In genomic region chr19:47296036-47296435, GRCh38 we compare ENCODE assay signal across 8 cellular contexts. TPM values are rescaled to one million over a fixed set of nuclear protein-coding genes. Genes with fewer than 3 reads are reported as not detected.
A peak's percentile ranks its signal among the peaks of the same experiment; 100 is the strongest.
DNase-seq lines count a peak whose midpoint lies in the region; ATAC-seq and TF ChIP-seq lines count a peak whose summit lies in the region.

No MANE protein-coding gene starts in this region.

- no peaks in the 10 kb centered on the region for H3K27me3 ChIP-seq in CD4-positive, alpha-beta T cell (ENCODE audit: control insufficient read depth, insufficient read depth, low read length)
- H3K27me3 ChIP-seq in lower lobe of right lung (ENCODE audit: low read depth): no peaks in the 10 kb centered on the region

- peak; percentile 47 to 73 (median 64) for DNase-seq in CD4-positive, alpha-beta T cell
- DNase-seq in NCI-H748 (lab: John Stamatoyannopoulos, UW; ENCODE audit: unreplicated experiment): peak; percentile 91
- DNase-seq in activated CD4-positive, alpha-beta T cell treated with anti-CD3 and anti-CD28 coated beads, Interleukin-2, amount 50 U/mL, for 4 hours: peak; percentile 65 to 69
- DNase-seq in dermis microvascular lymphatic vessel endothelial cell (ENCODE audit: low read depth in 2 of 2): peak; percentile 61 to 83
- DNase-seq in lower lobe of right lung: peak; percentile 65
- DNase-seq in stimulated activated CD8-positive, alpha-beta memory T cell treated with anti-CD3 and anti-CD28 coated beads, Interleukin-12 subunit alpha, Interleukin-12 subunit beta, amount 100 ng/mL, for 4 hours (ENCODE audit: low read depth): peak; percentile 31

- peak; percentile 80 for TF ChIP-seq CTCF in CD4-positive, alpha-beta T cell (IDR thresholded peaks at IDR 0.05)
- peak; percentile 83 for TF ChIP-seq CTCF in lower lobe of right lung (IDR thresholded peaks at IDR 0.05)

- no peaks in the 10 kb centered on the region for H3K27me3 Mint-ChIP-seq in CD4-positive, alpha-beta T cell

- no peaks in the 10 kb centered on the region for H3K4me1 ChIP-seq in lower lobe of right lung

- intact Hi-C loops in CD4-positive, alpha-beta T cell (cut with DNase I, micrococcal nuclease): loop anchor here (1.0 to 5.0 kb wide), 5 partner anchors 95 to 411 kb away; no protein-coding TSS in a partner anchor
- intact Hi-C loops in lower lobe of right lung (cut with DNase I): no loop called here

- no peaks in the 10 kb centered on the region for H3K9me3 Mint-ChIP-seq in CD4-positive, alpha-beta T cell

- H3K9me3 ChIP-seq in CD4-positive, alpha-beta T cell (ENCODE audit: control insufficient read depth, low read length): no peaks in the 10 kb centered on the region
- no peaks in the 10 kb centered on the region for H3K9me3 ChIP-seq in lower lobe of right lung

- no peak overlapping the region for H3K4me3 ChIP-seq in lower lobe of right lung

- no peak overlapping the region for H3K27ac ChIP-seq in CD4-positive, alpha-beta T cell (ENCODE audit: low read depth, low read length)
- no peak overlapping the region for H3K27ac ChIP-seq in lower lobe of right lung

- H3K36me3 Mint-ChIP-seq in CD4-positive, alpha-beta T cell (ENCODE audit: low read depth): no peaks in the 10 kb centered on the region

- no peak overlapping the region for H3K4me3 Mint-ChIP-seq in CD4-positive, alpha-beta T cell

- H3K27ac Mint-ChIP-seq in CD4-positive, alpha-beta T cell: no peak overlapping the region

- H3K4me1 Mint-ChIP-seq in CD4-positive, alpha-beta T cell (ENCODE audit: low read depth): peaks cover 4% of the 10 kb centered on the region

- peaks cover 3% of the 10 kb centered on the region for H3K36me3 ChIP-seq in lower lobe of right lung

- POLR2A ChIA-PET in CD4-positive, alpha-beta T cell (lab: Charles Lee): interaction anchor here (1.6 kb wide), 1 partner anchor 95 kb away, joined by 4 read pairs; no protein-coding TSS in a partner anchor

- ATAC-seq in CD4-positive, alpha-beta T cell (ENCODE audit: poor library complexity): peak; percentile 94
- peak; percentile 57 for ATAC-seq in HG03571 (IDR thresholded peaks at IDR 0.05; ENCODE audit: unreplicated experiment)
- peak; percentile 90 for ATAC-seq in lower lobe of right lung
- ATAC-seq in HG03354 (IDR thresholded peaks at IDR 0.05; ENCODE audit: poor library complexity, severe bottlenecking, unreplicated experiment): no peak

- CTCF ChIA-PET in CD4-positive, alpha-beta T cell (lab: Charles Lee): interaction anchor here (0.7 to 3.4 kb wide), 4 partner anchors 52 to 494 kb away, joined by 3 to 19 read pairs (median 3); no protein-coding TSS in a partner anchor

RNA-seq across cellular contexts. Expression of gene C5AR1, which starts 13.6 kb away (rescaled TPM):
- total RNA-seq in CD4-positive, alpha-beta T cell: 1 to 10 TPM; 4.4 to 5.8 TPM
- total RNA-seq in dermis microvascular lymphatic vessel endothelial cell: not detected in 2 replicates
- total RNA-seq in lower lobe of right lung: 79.9 TPM

RNA-seq across cellular contexts. Expression of gene INAFM1, which starts 21.4 kb away (rescaled TPM):
- 10 to 100 TPM; 16.9 to 19.3 TPM for total RNA-seq in CD4-positive, alpha-beta T cell
- total RNA-seq in dermis microvascular lymphatic vessel endothelial cell (0.51 and 0.89 TPM in 2 replicates), lower lobe of right lung (18.0 TPM)

RNA-seq across cellular contexts. Expression of gene C5AR2, which starts 35.9 kb away (rescaled TPM):
- total RNA-seq in CD4-positive, alpha-beta T cell: under 1 TPM; 0.06 to 0.19 TPM
- 0.13 TPM in 2 replicates for total RNA-seq in dermis microvascular lymphatic vessel endothelial cell
- total RNA-seq in lower lobe of right lung: 6.4 TPM

RNA-seq across cellular contexts. Expression of gene CCDC9, which starts 39.7 kb away (rescaled TPM):
- 10 to 100 TPM; 68.5 to 74.3 TPM for total RNA-seq in CD4-positive, alpha-beta T cell
- total RNA-seq in dermis microvascular lymphatic vessel endothelial cell (2.3 and 4.4 TPM in 2 replicates), lower lobe of right lung (30.7 TPM)

RNA-seq across cellular contexts. Expression of gene DHX34, which starts 53.1 kb away (rescaled TPM):
- total RNA-seq in CD4-positive, alpha-beta T cell: 1 to 10 TPM; 6.8 to 8.2 TPM
- total RNA-seq in dermis microvascular lymphatic vessel endothelial cell (5.0 and 6.3 TPM in 2 replicates), lower lobe of right lung (14.5 TPM)

Comparison
In these comparisons a context has a peak if more than half of its experiments do, and no peak if none do; other contexts are left out.
1. DNase-seq: peak in every context shown above with its lines; median percentile 91 in NCI-H748; 72 in dermis microvascular lymphatic vessel endothelial cell; 67 in activated CD4-positive, alpha-beta T cell treated with anti-CD3 and anti-CD28 coated beads, Interleukin-2, amount 50 U/mL, for 4 hours; 65 in lower lobe of right lung; 64 in CD4-positive, alpha-beta T cell; 31 in stimulated activated CD8-positive, alpha-beta memory T cell treated with anti-CD3 and anti-CD28 coated beads, Interleukin-12 subunit alpha, Interleukin-12 subunit beta, amount 100 ng/mL, for 4 hours.
2. RNA of gene C5AR1, which starts 13.6 kb away (total RNA-seq): 79.9 TPM in lower lobe of right lung (single experiment); 4.4 to 5.8 TPM in CD4-positive, alpha-beta T cell and not detected in dermis microvascular lymphatic vessel endothelial cell; every median in the first group is over 10 times any median in the second.